ENCODE assay signal across 17 cellular contexts in the genomic region with DNA sequence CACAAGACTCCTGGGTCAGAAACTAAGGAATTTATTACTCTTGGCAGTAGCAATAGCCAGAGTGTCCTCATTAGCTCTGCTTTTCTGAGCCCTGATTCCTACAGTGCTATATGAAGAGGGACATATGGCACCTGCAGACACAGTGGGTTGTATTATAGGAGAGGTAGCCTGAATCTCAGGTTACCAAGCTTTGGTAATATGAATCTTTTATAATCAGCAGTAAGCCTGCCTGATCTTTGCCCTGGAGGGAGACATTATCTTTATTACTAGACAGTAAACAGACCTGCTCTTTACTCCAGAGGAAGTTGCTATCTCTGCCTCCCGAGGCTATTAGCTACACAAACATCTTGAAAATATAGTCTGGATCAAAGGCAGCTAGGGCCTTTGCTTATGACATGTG.
DNase-seq lines count a peak whose midpoint lies in the region; ATAC-seq and TF ChIP-seq lines count a peak whose summit lies in the region.
"Had no signal": no experiment of that assay in that cellular context is flagged by ENCODE, and none has a peak within 500 bp of the region (broad histone marks: within the 10 kb centered on the region; RNA-seq: fewer than 3 reads in every experiment).

No MANE protein-coding gene starts in this region.

- no peaks in the 10 kb centered on the region for H3K36me3 Mint-ChIP-seq in effector memory CD8-positive, alpha-beta T cell (ENCODE audit: insufficient read depth)
- H3K36me3 Mint-ChIP-seq in activated CD8-positive, alpha-beta T cell treated with anti-CD3 and anti-CD28 coated beads for 36 hours (ENCODE audit: low read depth): no peaks in the 10 kb centered on the region
- H3K36me3 Mint-ChIP-seq: activated naive CD8-positive, alpha-beta T cell had no signal

- H3K27me3 ChIP-seq in Loucy (ENCODE audit: insufficient read depth, low read length, poor library complexity, severe bottlenecking): no peaks in the 10 kb centered on the region
- H3K27me3 ChIP-seq: brain microvascular endothelial cell, MG63, sigmoid colon had no signal

- no peaks in the 10 kb centered on the region for H3K9me2 ChIP-seq in Loucy (replicated peaks; ENCODE audit: low read depth, low read length)

- H3K27ac Mint-ChIP-seq in effector memory CD8-positive, alpha-beta T cell: no peak overlapping the region
- no peak overlapping the region for H3K27ac Mint-ChIP-seq in activated CD8-positive, alpha-beta T cell treated with anti-CD3 and anti-CD28 coated beads for 36 hours
- H3K27ac Mint-ChIP-seq: activated CD4-positive, alpha-beta memory T cell treated with anti-CD3 and anti-CD28 coated beads, Interleukin-2, amount 10 ng/mL, durations not matched to agents 7 days and 5 days; activated naive CD8-positive, alpha-beta T cell; activated T-cell treated with anti-CD3 and anti-CD28 coated beads, Interleukin-2, amount 50 U/mL, for 72 hours; dendritic cell treated with granulocyte-macrophage colony-stimulating factor and Interleukin-4, amounts not matched to agents 40 ng/mL and 50 ng/mL, for 4 days had no signal

- no peaks in the 10 kb centered on the region for H3K79me2 ChIP-seq in Loucy (ENCODE audit: insufficient read depth, low read length)

- H3F3A ChIP-seq in Loucy (ENCODE audit: low read depth): no peaks in the 10 kb centered on the region

- H4K20me1 ChIP-seq in Loucy (ENCODE audit: insufficient read depth, low read length, poor library complexity, severe bottlenecking): no peaks in the 10 kb centered on the region

- H3K4me2 ChIP-seq in Loucy (ENCODE audit: low read depth, low read length, poor library complexity, severe bottlenecking): no peak overlapping the region

- H3K27me3 Mint-ChIP-seq in effector memory CD8-positive, alpha-beta T cell: no peaks in the 10 kb centered on the region
- no peaks in the 10 kb centered on the region for H3K27me3 Mint-ChIP-seq in activated CD8-positive, alpha-beta T cell treated with anti-CD3 and anti-CD28 coated beads for 36 hours
- H3K27me3 Mint-ChIP-seq: activated CD4-positive, alpha-beta memory T cell treated with anti-CD3 and anti-CD28 coated beads, Interleukin-2, amount 10 ng/mL, durations not matched to agents 7 days and 5 days; activated naive CD8-positive, alpha-beta T cell; dendritic cell treated with granulocyte-macrophage colony-stimulating factor and Interleukin-4, amounts not matched to agents 40 ng/mL and 50 ng/mL, for 4 days had no signal

- no peak for TF ChIP-seq CTCF in Loucy (conservative IDR thresholded peaks at IDR 0.05; ENCODE audit: low read length)
- no peak for TF ChIP-seq CTCF in activated CD8-positive, alpha-beta T cell treated with anti-CD3 and anti-CD28 coated beads for 36 hours (IDR thresholded peaks at IDR 0.05)

- ATAC-seq in effector memory CD8-positive, alpha-beta T cell (replicated peaks): no peak
- ATAC-seq in activated CD8-positive, alpha-beta T cell treated with anti-CD3 and anti-CD28 coated beads for 36 hours: no peak

- peaks cover 12% of the 10 kb centered on the region for H3K4me1 ChIP-seq in Loucy (ENCODE audit: insufficient read depth, low read length, poor library complexity, severe bottlenecking)

- intact Hi-C loops in activated CD8-positive, alpha-beta T cell treated with anti-CD3 and anti-CD28 coated beads for 36 hours (cut with micrococcal nuclease): no loop called here

- H3K4me1 Mint-ChIP-seq in effector memory CD8-positive, alpha-beta T cell (ENCODE audit: low read depth in 2 of 2): peaks cover 0 to 3% of the 10 kb centered on the region in 2 donors
- peaks cover 3% of the 10 kb centered on the region for H3K4me1 Mint-ChIP-seq in activated CD8-positive, alpha-beta T cell treated with anti-CD3 and anti-CD28 coated beads for 36 hours (ENCODE audit: low read depth)
- H3K4me1 Mint-ChIP-seq: activated CD4-positive, alpha-beta memory T cell treated with anti-CD3 and anti-CD28 coated beads, Interleukin-2, amount 10 ng/mL, durations not matched to agents 7 days and 5 days had no signal

- H3K36me3 ChIP-seq in Loucy (ENCODE audit: insufficient read depth, low read length): no peaks in the 10 kb centered on the region
- H3K36me3 ChIP-seq: brain microvascular endothelial cell, MG63, sigmoid colon had no signal

- H3K9me3 ChIP-seq in Loucy (ENCODE audit: insufficient read depth, low read depth, low read length): no peaks in the 10 kb centered on the region
- H3K9me3 ChIP-seq: MG63 had no signal

- no peak overlapping the region for H3K4me3 ChIP-seq in Loucy (ENCODE audit: low read length, poor library complexity, severe bottlenecking)
- H3K4me3 ChIP-seq: MG63, sigmoid colon had no signal

- POLR2A ChIA-PET in activated CD8-positive, alpha-beta T cell treated with anti-CD3 and anti-CD28 coated beads for 36 hours (lab: Charles Lee): no interaction called here

- H2AFZ ChIP-seq in Loucy (ENCODE audit: low read length): 0 out of 2 replicates have a peak overlapping the region, but pooled peaks have one; percentile 20

- no peak overlapping the region for H3K4me3 Mint-ChIP-seq in effector memory CD8-positive, alpha-beta T cell
- H3K4me3 Mint-ChIP-seq in activated CD8-positive, alpha-beta T cell treated with anti-CD3 and anti-CD28 coated beads for 36 hours: no peak overlapping the region
- H3K4me3 Mint-ChIP-seq: activated CD4-positive, alpha-beta memory T cell treated with anti-CD3 and anti-CD28 coated beads, Interleukin-2, amount 10 ng/mL, durations not matched to agents 7 days and 5 days; activated naive CD8-positive, alpha-beta T cell; activated T-cell treated with anti-CD3 and anti-CD28 coated beads, Interleukin-2, amount 50 U/mL, for 72 hours; dendritic cell treated with granulocyte-macrophage colony-stimulating factor and Interleukin-4, amounts not matched to agents 40 ng/mL and 50 ng/mL, for 4 days had no signal

- H3K27ac ChIP-seq in epithelial cell of prostate: peak overlapping the region; percentile 72
- H3K27ac ChIP-seq: sigmoid colon had no signal

- no peaks in the 10 kb centered on the region for H3K9me3 Mint-ChIP-seq in effector memory CD8-positive, alpha-beta T cell
- H3K9me3 Mint-ChIP-seq in activated CD8-positive, alpha-beta T cell treated with anti-CD3 and anti-CD28 coated beads for 36 hours: no peaks in the 10 kb centered on the region
- H3K9me3 Mint-ChIP-seq: activated CD4-positive, alpha-beta memory T cell treated with anti-CD3 and anti-CD28 coated beads, Interleukin-2, amount 10 ng/mL, durations not matched to agents 7 days and 5 days; dendritic cell treated with granulocyte-macrophage colony-stimulating factor and Interleukin-4, amounts not matched to agents 40 ng/mL and 50 ng/mL, for 4 days had no signal

- CTCF ChIA-PET in activated CD8-positive, alpha-beta T cell treated with anti-CD3 and anti-CD28 coated beads for 36 hours (lab: Charles Lee): no interaction called here

- no peak overlapping the region for H3K9ac ChIP-seq in Loucy (ENCODE audit: low read depth, low read length, poor library complexity, severe bottlenecking)

- DNase-seq in COR-L47 (lab: John Stamatoyannopoulos, UW): peak; percentile 11
- DNase-seq in NCI-H526 (lab: John Stamatoyannopoulos, UW): peak; percentile 80 to 93
- DNase-seq in epithelial cell of prostate (ENCODE audit: low read depth, low spot score): no peak
- no peak for DNase-seq in effector memory CD8-positive, alpha-beta T cell
- no peak for DNase-seq in hepatic stellate cell (ENCODE audit: low spot score)
- DNase-seq in activated CD8-positive, alpha-beta T cell treated with anti-CD3 and anti-CD28 coated beads for 36 hours: no peak
- no peak for DNase-seq in SKM-1 (lab: John Stamatoyannopoulos, UW; ENCODE audit: unreplicated experiment)
- DNase-seq: activated CD4-positive, alpha-beta memory T cell treated with anti-CD3 and anti-CD28 coated beads, Interleukin-2, amount 10 ng/mL, durations not matched to agents 7 days and 5 days; activated T-cell treated with anti-CD3 and anti-CD28 coated beads, Interleukin-2, amount 50 U/mL, for 72 hours; brain microvascular endothelial cell; MG63; NCI-H345; OCI-M1; sigmoid colon had no signal

Comparison
In these comparisons a context has a peak if more than half of its experiments do, and no peak if none do; other contexts are left out.
1. DNase-seq: peak in COR-L47 (single experiment) and NCI-H526 (2 of 2); none in epithelial cell of prostate (single experiment), effector memory CD8-positive, alpha-beta T cell (0 of 3), hepatic stellate cell (single experiment), activated CD8-positive, alpha-beta T cell treated with anti-CD3 and anti-CD28 coated beads for 36 hours (single experiment) and SKM-1 (single experiment).